Comparison of ENCODE assay signal across 19 cellular contexts in genomic region chr18:29012874-29013273, GRCh38.
A peak's percentile ranks its signal among the peaks of the same experiment; 100 is the strongest.
DNase-seq lines count a peak whose midpoint lies in the region; FAIRE-seq and TF ChIP-seq lines count a peak whose summit lies in the region.
"Had no signal": no experiment of that assay in that cellular context is flagged by ENCODE, and none has a peak within 500 bp of the region (broad histone marks: within the 10 kb centered on the region; RNA-seq: fewer than 3 reads in every experiment).

No MANE protein-coding gene starts in this region.

- no peak overlapping the region for H2BK5ac ChIP-seq in mesendoderm (ENCODE audit: low read length)

- peak; percentile 94 for FAIRE-seq in bronchial epithelial cell (lab: Jason Lieb, UNC)
- FAIRE-seq: A549, G401.6, GM12891, GM19239, HepG2 had no signal

- H3K9ac ChIP-seq in mesendoderm (ENCODE audit: low read length): no peak overlapping the region
- H3K9ac ChIP-seq: BLaER1, GM23248 had no signal

- DNase-seq in NCI-H82 (lab: John Stamatoyannopoulos, UW) (peak; percentile 8), NCI-H82 treated with DMSO at 0.1 percent for 48 hours (lab: John Stamatoyannopoulos, UW; ENCODE audit: unreplicated experiment) (no peak), bronchial epithelial cell (ENCODE audit: low read depth) (no peak), mesendoderm (no peak), brain microvascular endothelial cell (no peak), SW480 (ENCODE audit: low spot score) (no peak), retina (no peak), DMS114 treated with DMSO at 0.1 percent for 48 hours (lab: John Stamatoyannopoulos, UW; ENCODE audit: unreplicated experiment) (no peak)
- DNase-seq: CD4-positive, alpha-beta memory T cell; DMS53; GM23248; H7 had no signal

- H3K56ac ChIP-seq in mesendoderm (ENCODE audit: low read length): no peak overlapping the region

- H3K23ac ChIP-seq in mesendoderm (ENCODE audit: low read length): no peak overlapping the region

- WGBS in mesendoderm (ENCODE audit: extremely low coverage, insufficient coverage, low lambda C conversion rate): no CpG with 5 or more reads among the region's 4 CpGs

- no peaks in the 10 kb centered on the region for H3K27me3 ChIP-seq in bronchial epithelial cell (ENCODE audit: control insufficient read depth, insufficient read depth, low read length)
- H3K27me3 ChIP-seq in mesendoderm (ENCODE audit: insufficient read depth, low read length, poor library complexity): no peaks in the 10 kb centered on the region
- H3K27me3 ChIP-seq in brain microvascular endothelial cell (replicated peaks): no peaks in the 10 kb centered on the region
- H3K27me3 ChIP-seq: BLaER1 had no signal

- TF ChIP-seq CTCF in bronchial epithelial cell (IDR thresholded peaks at IDR 0.05; ENCODE audit: insufficient read depth, low read length, severe bottlenecking) (no peak), brain microvascular endothelial cell (IDR thresholded peaks at IDR 0.05; ENCODE audit: low read depth, low read length, missing control alignments) (no peak)

- H4K8ac ChIP-seq in mesendoderm (ENCODE audit: low read depth, low read length): no peak overlapping the region

- in situ Hi-C loops in brain microvascular endothelial cell (cut with HindIII; ENCODE audit: low pct_ligation_motif_present, low sequenced_read_pairs): no loop called here

- H3K4ac ChIP-seq in mesendoderm (ENCODE audit: low read depth, low read length): peak overlapping the region; percentile 37

- no peak overlapping the region for H2AK5ac ChIP-seq in mesendoderm (ENCODE audit: low read length)

- no peaks in the 10 kb centered on the region for H3K79me1 ChIP-seq in mesendoderm (ENCODE audit: low read length)

- H3K27ac ChIP-seq in mesendoderm (ENCODE audit: low read depth, low read length) (no peak overlapping the region), brain microvascular endothelial cell (no peak overlapping the region)
- H3K27ac ChIP-seq: 22Rv1, A549, BLaER1, GM23248 had no signal

- H3K4me3 ChIP-seq in bronchial epithelial cell (ENCODE audit: low read depth, low read length) (no peak overlapping the region), mesendoderm (ENCODE audit: low read length) (no peak overlapping the region), brain microvascular endothelial cell (ENCODE audit: low read depth, low read length) (no peak overlapping the region)
- H3K4me3 ChIP-seq: A549, BLaER1, GM23248 had no signal

- H4K5ac ChIP-seq in mesendoderm (ENCODE audit: low read length): no peak overlapping the region

- H3K18ac ChIP-seq in mesendoderm (ENCODE audit: low read length): no peak overlapping the region

- no peak overlapping the region for H3K4me2 ChIP-seq in mesendoderm (ENCODE audit: low read length)
- H3K4me2 ChIP-seq: A549, BLaER1 had no signal

- H3K36me3 ChIP-seq in bronchial epithelial cell (ENCODE audit: control insufficient read depth, insufficient read depth, low read length): no peaks in the 10 kb centered on the region
- no peaks in the 10 kb centered on the region for H3K36me3 ChIP-seq in mesendoderm (ENCODE audit: control insufficient read depth, insufficient read depth, low read length)
- H3K36me3 ChIP-seq in brain microvascular endothelial cell (replicated peaks): no peaks in the 10 kb centered on the region
- H3K36me3 ChIP-seq: BLaER1 had no signal

- H3K4me1 ChIP-seq in mesendoderm (ENCODE audit: control insufficient read depth, low read depth, low read length): no peaks in the 10 kb centered on the region
- H3K4me1 ChIP-seq: A549, BLaER1 had no signal

- no peaks in the 10 kb centered on the region for H3K79me2 ChIP-seq in mesendoderm (ENCODE audit: control insufficient read depth, insufficient read depth, low read length)

- H2BK120ac ChIP-seq in mesendoderm (ENCODE audit: low read depth, low read length): no peak overlapping the region

- H2BK15ac ChIP-seq in mesendoderm (replicated peaks; ENCODE audit: low read depth): no peak overlapping the region
